Comparison of ENCODE assay signal across 9 cellular contexts in the genomic region with DNA sequence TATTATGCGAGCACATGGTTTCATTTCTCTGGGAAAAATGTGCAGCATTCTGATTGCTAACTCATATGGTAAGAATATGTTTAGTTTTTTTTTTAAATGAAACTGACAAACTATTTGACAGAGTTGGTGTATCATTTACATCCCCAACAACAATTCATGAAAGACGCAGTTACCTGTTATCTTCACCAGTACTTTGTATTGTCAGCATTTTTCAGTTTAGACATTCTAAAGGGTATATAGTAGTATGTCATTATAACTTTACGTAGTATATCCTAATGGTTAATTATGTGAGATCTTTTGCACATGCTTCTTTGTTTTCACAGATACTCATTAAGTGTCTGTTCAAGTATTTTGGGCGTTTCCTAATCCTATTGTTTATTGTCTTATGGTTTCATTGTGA.
"Had no signal": no experiment of that assay in that cellular context is flagged by ENCODE, and none has a peak within 500 bp of the region (broad histone marks: within the 10 kb centered on the region; RNA-seq: fewer than 3 reads in every experiment).

No MANE protein-coding gene starts in this region.

- H3K36me3 ChIP-seq: HAP-1 had no signal

- DNase-seq: GM23248, GOT3, H7, HFFc6, Kasumi-1, KG1 had no signal

- H3K4me1 ChIP-seq: HAP-1 had no signal

- H2AFZ ChIP-seq: GM23248 had no signal

- H3K9ac ChIP-seq: GM23248 had no signal

- H3K9me3 ChIP-seq: HAP-1 had no signal

- H3K4me3 ChIP-seq: GM23248, HAP-1 had no signal

- ATAC-seq: HCT116 had no signal

- H3K27ac ChIP-seq: GM23248, HL-60 had no signal
